Comparison of ENCODE assay signal across 1 cellular context in the genomic region with DNA sequence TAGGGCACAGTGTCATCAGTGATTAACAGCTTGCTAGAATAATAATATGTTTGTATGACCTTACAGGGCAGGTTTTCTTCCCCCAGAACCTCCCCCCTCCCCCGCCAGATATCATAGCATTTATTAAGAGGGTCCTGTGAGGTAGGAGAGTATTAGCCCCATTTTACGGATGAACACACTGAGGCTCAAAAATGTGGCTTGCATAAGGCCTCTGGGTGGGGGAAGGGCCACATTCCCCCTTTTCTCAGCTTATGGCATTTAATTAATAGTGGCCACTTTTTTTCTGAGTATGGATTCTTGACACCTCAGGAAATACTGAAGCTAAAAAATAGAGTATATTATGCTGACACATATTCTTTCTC.
TF ChIP-seq lines count a peak whose summit lies in the region.

No MANE protein-coding gene starts in this region.

TF ChIP-seq in H1, 55 proteins besides CTCF, POLR2A, EP300 and RAD21:
- TF ChIP-seq NRF1 (IDR thresholded peaks at IDR 0.05; ENCODE audit: low read depth, low read length) (no peak), PHF8 (conservative IDR thresholded peaks at IDR 0.05; ENCODE audit: low read depth, low read length) (no peak), HDAC2 (IDR thresholded peaks at IDR 0.05; ENCODE audit: borderline replicate concordance in 1 of 2, low read depth in 2 of 2, low read length in 2 of 2) (peak in 1 of 2 experiments; percentile 75; a peak in 1 of 4 replicates), KDM1A (IDR thresholded peaks at IDR 0.05; ENCODE audit: borderline replicate concordance, low read length) (peak; percentile 93), HDAC6 (IDR thresholded peaks at IDR 0.05; ENCODE audit: low read depth, low read length) (no peak)
